Comparison of ENCODE assay signal across 1 cellular context in genomic region chr11:65988791-65989592, GRCh38.
TF ChIP-seq lines count a peak whose summit lies in the region.

No MANE protein-coding gene starts in this region.

TF ChIP-seq in HEK293, 187 proteins besides CTCF, POLR2A, EP300 and RAD21 (continued from another document):
- TF ChIP-seq ZNF580 (tag by site-specific recombination; IDR thresholded peaks at IDR 0.05) (no peak), ZNF629 (tag by site-specific recombination; IDR thresholded peaks at IDR 0.05) (peak; percentile 24; the same call in 1 of the 2 replicates), GLI2 (tag by site-specific recombination; IDR thresholded peaks at IDR 0.05; ENCODE audit: borderline replicate concordance, low read depth) (no peak), ZBTB6 (tag by site-specific recombination; IDR thresholded peaks at IDR 0.05) (no peak), ZNF140 (tag by site-specific recombination; IDR thresholded peaks at IDR 0.05) (no peak), ZNF26 (tag by site-specific recombination; IDR thresholded peaks at IDR 0.05) (no peak), ZNF354C (tag by site-specific recombination; IDR thresholded peaks at IDR 0.05; ENCODE audit: borderline replicate concordance, low read depth) (no peak), YY1 (tag by site-specific recombination; IDR thresholded peaks at IDR 0.05) (no peak), ZNF394 (tag by site-specific recombination; IDR thresholded peaks at IDR 0.05; ENCODE audit: borderline replicate concordance) (no peak), PRDM10 (tag by site-specific recombination; IDR thresholded peaks at IDR 0.05) (no peak), ZNF530 (tag by site-specific recombination; IDR thresholded peaks at IDR 0.05; ENCODE audit: low read depth) (no peak), ZSCAN4 (tag by site-specific recombination; IDR thresholded peaks at IDR 0.05) (no peak), ZNF660 (tag by site-specific recombination; IDR thresholded peaks at IDR 0.05) (peak; percentile 74; the same call in 1 of the 2 replicates), HOXC10 (CRISPR knock-in tag; IDR thresholded peaks at IDR 0.05) (no peak), ZSCAN30 (tag by site-specific recombination; IDR thresholded peaks at IDR 0.05) (peak; percentile 71), ZNF157 (tag by site-specific recombination; IDR thresholded peaks at IDR 0.05) (no peak), ZNF449 (tag by site-specific recombination; IDR thresholded peaks at IDR 0.05) (no peak), ZNF146 (tag by site-specific recombination; IDR thresholded peaks at IDR 0.05) (no peak), ZNF350 (tag by site-specific recombination; IDR thresholded peaks at IDR 0.05) (no peak), SP2 (tag by site-specific recombination; IDR thresholded peaks at IDR 0.05) (no peak), ZNF2 (tag by site-specific recombination; IDR thresholded peaks at IDR 0.05) (0 out of 2 replicates have a peak, but pooled peaks have one; percentile 57), HOXD13 (CRISPR knock-in tag; IDR thresholded peaks at IDR 0.05; ENCODE audit: borderline replicate concordance) (no peak), GLI4 (tag by site-specific recombination; IDR thresholded peaks at IDR 0.05) (no peak), ZNF561 (tag by site-specific recombination; IDR thresholded peaks at IDR 0.05; ENCODE audit: borderline replicate concordance) (0 out of 2 replicates have a peak, but pooled peaks have one; percentile 30), ZBTB26 (tag by site-specific recombination; optimal IDR thresholded peaks at IDR 0.05) (no peak), ZNF202 (tag by site-specific recombination; IDR thresholded peaks at IDR 0.05; ENCODE audit: borderline replicate concordance) (no peak), ZBTB17 (tag by site-specific recombination; IDR thresholded peaks at IDR 0.05) (peak; percentile 60; the same call in 1 of the 2 replicates), ZNF302 (tag by site-specific recombination; IDR thresholded peaks at IDR 0.05; ENCODE audit: low read depth) (no peak), SCRT1 (tag by site-specific recombination; IDR thresholded peaks at IDR 0.05; ENCODE audit: borderline replicate concordance) (no peak), ZNF416 (tag by site-specific recombination; IDR thresholded peaks at IDR 0.05) (no peak), GLIS1 (tag by site-specific recombination; IDR thresholded peaks at IDR 0.05) (no peak), ZNF654 (tag by site-specific recombination; IDR thresholded peaks at IDR 0.05; ENCODE audit: low read depth) (peak; percentile 98)
